8 cellular contexts compared by ENCODE assay signal in the genomic region with DNA sequence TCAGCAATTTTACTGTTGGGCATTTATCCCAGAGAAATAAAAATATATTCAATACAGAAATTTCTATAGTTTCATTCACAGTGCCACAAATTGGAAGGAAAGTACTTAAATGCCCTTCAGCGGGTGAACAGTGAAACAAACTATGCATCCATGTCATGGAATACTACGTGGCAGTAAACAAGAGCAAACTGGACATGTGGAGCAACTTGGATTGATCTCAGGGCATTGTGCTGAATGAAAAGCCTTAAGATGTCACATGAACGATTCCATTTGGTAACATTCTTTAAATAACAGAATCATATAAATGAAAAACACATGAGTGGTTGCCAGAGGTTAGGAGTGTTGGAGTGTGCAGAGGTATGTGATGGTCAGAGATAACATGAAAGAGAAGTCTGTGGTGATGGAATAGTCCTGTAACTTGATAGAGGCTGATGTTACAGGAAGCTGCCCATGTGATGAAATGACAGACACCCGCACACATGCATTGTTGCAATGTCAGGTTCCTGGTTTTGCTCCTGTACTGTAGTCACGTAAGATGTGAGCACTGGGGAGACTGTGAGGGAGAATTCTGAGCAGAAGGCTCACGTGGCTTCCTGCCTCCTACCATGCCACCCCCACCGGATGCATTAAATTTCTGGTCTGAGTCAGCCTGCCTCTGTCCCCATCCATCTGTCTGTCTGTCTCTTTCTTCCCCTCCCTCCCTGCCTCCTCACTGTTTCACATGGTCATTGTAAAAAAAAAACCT.
A peak's percentile ranks its signal among the peaks of the same experiment; 100 is the strongest.
DNase-seq lines count a peak whose midpoint lies in the region; ATAC-seq and TF ChIP-seq lines count a peak whose summit lies in the region.
"Not testable (repeated sequence)": the region's sequence is repeated elsewhere in the genome, so short reads cannot be mapped to it uniquely, and the experiment has no call there.

No MANE protein-coding gene starts in this region.

- not testable (repeated sequence) for TF ChIP-seq CTCF in AG09319 (IDR thresholded peaks at IDR 0.05; ENCODE audit: low read depth, low read length); heart left ventricle (IDR thresholded peaks at IDR 0.05)

- H3K27me3 ChIP-seq in adipocyte (replicated peaks; ENCODE audit: control insufficient read depth, insufficient read depth, low read length); heart left ventricle; skeletal muscle satellite cell (ENCODE audit: control insufficient read depth, insufficient read depth, low read length): not testable (repeated sequence)

- H3K4me3 ChIP-seq in adipocyte (ENCODE audit: low read length); heart left ventricle; skeletal muscle satellite cell (ENCODE audit: low read length): not testable (repeated sequence)

- intact Hi-C loops in heart left ventricle (cut with DNase I) = not testable (repeated sequence)

- H3K4me1 ChIP-seq in adipocyte (ENCODE audit: control insufficient read depth, insufficient read depth, low read length) = not testable (repeated sequence)
- peaks cover 0 to 27% (median 7%) of the 10 kb centered on the region in 12 donors for H3K4me1 ChIP-seq in heart left ventricle
- peaks cover 22% of the 10 kb centered on the region for H3K4me1 ChIP-seq in skeletal muscle satellite cell (ENCODE audit: control insufficient read depth, insufficient read depth, low read length)

- ATAC-seq in GM19035 (IDR thresholded peaks at IDR 0.05; ENCODE audit: unreplicated experiment) (peak; percentile 94), HG02885 (IDR thresholded peaks at IDR 0.05; ENCODE audit: poor library complexity, unreplicated experiment) (peak; percentile 97), heart left ventricle (peak in 3 of 4 donors; percentile 9 to 50 (median 44))

- H3K4me2 ChIP-seq in skeletal muscle satellite cell (ENCODE audit: low read length) = peak overlapping the region; percentile 64

- H3K9ac ChIP-seq in adipocyte (ENCODE audit: low read length) (peak overlapping the region; percentile 38), skeletal muscle satellite cell (ENCODE audit: low read depth, low read length) (peak overlapping the region; percentile 85)

- not testable (repeated sequence) for TF ChIP-seq POLR2A in heart left ventricle (IDR thresholded peaks at IDR 0.05)

- H3K36me3 ChIP-seq in adipocyte (ENCODE audit: control insufficient read depth, insufficient read depth, low read length, severe bottlenecking); heart left ventricle; skeletal muscle satellite cell (ENCODE audit: insufficient read depth, low read length): not testable (repeated sequence)

- H3K27ac ChIP-seq in heart left ventricle = peak overlapping the region in 10 of 12 donors; percentile 9 to 86 (median 50)

- DNase-seq in AG09319 (ENCODE audit: extremely low read depth, low read depth) (peak; percentile 81), M059J (ENCODE audit: low read depth) (peak; percentile 91), UCSD-AML1 (lab: John Stamatoyannopoulos, UW; ENCODE audit: unreplicated experiment) (peak; percentile 56), adipocyte (ENCODE audit: low read depth) (peak; percentile 83)
- not testable (repeated sequence) for DNase-seq in heart left ventricle

- H3K9me3 ChIP-seq in adipocyte (ENCODE audit: control insufficient read depth, low read length); heart left ventricle; skeletal muscle satellite cell (replicated peaks; ENCODE audit: low read length): not testable (repeated sequence)

- WGBS in heart left ventricle, 4 donors = 42 to 58% (median 45%) methylated on average over 6 to 7 of the region's 7 CpGs

Comparison
In these comparisons a context has a peak if more than half of its experiments do, and no peak if none do; other contexts are left out.
1. ATAC-seq: peak in every context shown above with its lines; median percentile 97 in HG02885; 94 in GM19035; 44 in heart left ventricle.